ENCODE assay signal across 28 cellular contexts in genomic region chr22:48334971-48335370, GRCh38.
"Had no signal": no experiment of that assay in that cellular context is flagged by ENCODE, and none has a peak within 500 bp of the region (broad histone marks: within the 10 kb centered on the region; RNA-seq: fewer than 3 reads in every experiment).

No MANE protein-coding gene starts in this region.

- H3K36me3 ChIP-seq: ascending aorta, cardiac muscle cell had no signal

- H3K27ac ChIP-seq: ascending aorta, cardiac muscle cell, VCaP had no signal

- ATAC-seq: activated T-cell treated with anti-CD3 and anti-CD28 coated beads, Interleukin-2, amount 50 U/mL, for 4 hours; Panc1; Right ventricle myocardium inferior had no signal

- H3K4me1 ChIP-seq: ascending aorta had no signal

- DNase-seq: activated B cell treated with CpG ODN at 0.5 μM for 24 hours; activated CD4-positive, alpha-beta memory T cell treated with anti-CD3 and anti-CD28 coated beads for 36 hours; activated CD4-positive, alpha-beta T cell treated with anti-CD3 and anti-CD28 coated beads for 4 hours; activated CD4-positive, alpha-beta T cell treated with anti-CD3 and anti-CD28 coated beads, Interleukin-2, amount 50 U/mL, for 1 hour; activated CD4-positive, CD25-positive, alpha-beta regulatory T cell treated with anti-CD3 and anti-CD28 coated beads, Interleukin-2, amount 50 U/mL, for 72 hours; activated CD8-positive, alpha-beta memory T cell treated with anti-CD3 and anti-CD28 coated beads, Interleukin-2, amount 50 U/mL, for 4 hours; activated gamma-delta T cell; activated naive CD4-positive, alpha-beta T cell treated with Interleukin-2 at 50 U/mL for 16 hours; activated naive CD8-positive, alpha-beta T cell treated with anti-CD3 and anti-CD28 coated beads, Interleukin-2, amount 10 ng/mL, durations not matched to agents 7 days and 5 days; activated T-cell treated with anti-CD3 and anti-CD28 coated beads for 4 hours; activated T-cell treated with anti-CD3 and anti-CD28 coated beads, Interleukin-2, amount 50 U/mL, for 4 hours; Karpas-422; KBM-7; NCI-H1105; NCI-H1417 treated with DMSO at 0.1 percent for 48 hours; NCI-H2029; NCI-H345; NCI-H524 treated with DMSO at 0.1 percent for 48 hours; RPMI8226; SW 1271; T-helper 1 cell; T-helper 2 cell; T-helper 9 cell had no signal

- H3K9me3 ChIP-seq: ascending aorta had no signal

- H3K27me3 ChIP-seq: ascending aorta, cardiac muscle cell had no signal

- H3K4me3 ChIP-seq: ascending aorta, cardiac muscle cell had no signal
